ENCODE assay signal across 18 cellular contexts in genomic region chr1:101382135-101382534, GRCh38.
"Had no signal": no experiment of that assay in that cellular context is flagged by ENCODE, and none has a peak within 500 bp of the region (broad histone marks: within the 10 kb centered on the region; RNA-seq: fewer than 3 reads in every experiment).

No MANE protein-coding gene starts in this region.

- H3K9me3 ChIP-seq: stomach, testis, upper lobe of left lung had no signal

- H3K4me1 ChIP-seq: stomach, testis, upper lobe of left lung had no signal

- H3K27me3 ChIP-seq: cardiac muscle cell, dorsolateral prefrontal cortex, stomach, testis, upper lobe of left lung had no signal

- H3K27ac ChIP-seq: cardiac muscle cell, dorsolateral prefrontal cortex, stomach, testis, upper lobe of left lung had no signal

- ATAC-seq: activated CD8-positive, alpha-beta T cell treated with anti-CD3 and anti-CD28 coated beads, Interleukin-2, amount 10 ng/mL, durations not matched to agents 7 days and 5 days; activated naive CD4-positive, alpha-beta T cell treated with anti-CD3 and anti-CD28 coated beads, Interleukin-2, amount 50 U/mL, for 72 hours; naive thymus-derived CD8-positive, alpha-beta T cell had no signal

- H3K4me3 ChIP-seq: cardiac muscle cell, dorsolateral prefrontal cortex, stomach, testis, upper lobe of left lung had no signal

- DNase-seq: activated B cell treated with CpG ODN at 0.5 μM for 24 hours; activated CD4-positive, alpha-beta T cell treated with anti-CD3 and anti-CD28 coated beads for 48 hours; activated CD8-positive, alpha-beta memory T cell treated with anti-CD3 and anti-CD28 coated beads, Interleukin-2, amount 50 U/mL, for 4 hours; activated CD8-positive, alpha-beta T cell treated with anti-CD3 and anti-CD28 coated beads, Interleukin-2, amount 10 ng/mL, durations not matched to agents 7 days and 5 days; activated gamma-delta T cell; activated T-cell treated with anti-CD3 and anti-CD28 coated beads, Interleukin-2, amount 50 U/mL, for 48 hours; dorsolateral prefrontal cortex; erythroblast; hippocampal formation; naive thymus-derived CD8-positive, alpha-beta T cell; retina; stimulated activated CD4-positive, alpha-beta T cell treated with anti-CD3 and anti-CD28 coated beads, Interleukin-12 subunit alpha, Interleukin-12 subunit beta, amount 100 ng/mL, for 4 hours; stimulated activated CD4-positive, alpha-beta T cell treated with anti-CD3 and anti-CD28 coated beads, Interleukin-2, amount 100 ng/mL, for 24 hours; stomach; testis had no signal

- H3K36me3 ChIP-seq: cardiac muscle cell, stomach, upper lobe of left lung had no signal
